ENCODE assay signal across 6 cellular contexts in the genomic region with DNA sequence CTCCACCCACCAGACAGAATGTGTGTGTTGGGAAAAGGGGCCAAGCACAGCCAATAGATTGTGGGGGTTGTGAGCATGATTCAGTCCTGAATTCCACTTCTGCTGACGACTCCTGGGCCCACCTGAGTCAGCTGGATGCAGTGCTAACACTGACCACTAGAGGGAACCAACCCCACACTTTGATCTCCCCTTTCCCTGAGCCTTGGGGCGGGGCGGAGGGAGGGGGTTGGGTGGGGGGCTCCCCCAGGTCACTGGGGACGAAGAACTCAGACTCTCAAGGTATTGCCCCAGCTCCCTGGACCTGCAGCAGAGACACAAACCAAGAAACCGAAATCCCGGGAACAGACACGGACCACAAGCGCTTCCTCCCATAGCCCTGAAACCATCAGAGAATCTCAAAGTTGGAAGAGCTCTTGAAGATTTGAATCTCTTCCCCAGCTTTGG. TPM values are rescaled to one million over a fixed set of nuclear protein-coding genes. Genes with fewer than 3 reads are reported as not detected.
DNase-seq lines count a peak whose midpoint lies in the region; ATAC-seq, FAIRE-seq and TF ChIP-seq lines count a peak whose summit lies in the region.

No MANE protein-coding gene starts in this region.

- ATAC-seq in SK-N-SH treated with all-trans-retinoic acid at 6 μM for 48 hours (peak; percentile 79), HG03135 (IDR thresholded peaks at IDR 0.05; ENCODE audit: unreplicated experiment) (no peak), HG03469 (IDR thresholded peaks at IDR 0.05; ENCODE audit: unreplicated experiment) (no peak)

- DNase-seq in GM12891 (ENCODE audit: insufficient read length, low spot score) (no peak), posterior vena cava (ENCODE audit: low spot score) (peak; percentile 76)
- peak; percentile 44 for DNase-seq in central memory CD4-positive, alpha-beta T cell

- intact Hi-C loops in posterior vena cava (cut with DNase I) = loop anchor here in 1 of 2 donors (10.0 kb wide), 2 partner anchors 113 to 223 kb away; partner anchors contain the start of genes ERN1 and ICAM2

- no peak for TF ChIP-seq POLR2A in GM12891 (IDR thresholded peaks at IDR 0.05; ENCODE audit: low read depth, low read length)

- FAIRE-seq in GM12891 (lab: Jason Lieb, UNC) = peak; percentile 45

TF ChIP-seq in GM12891, 5 proteins besides CTCF, POLR2A, EP300 and RAD21:
- TF ChIP-seq SPI1 (IDR thresholded peaks at IDR 0.05; ENCODE audit: low read depth, low read length) (no peak), POU2F2 (IDR thresholded peaks at IDR 0.05; ENCODE audit: low read depth, low read length) (no peak), PAX5 (IDR thresholded peaks at IDR 0.05; ENCODE audit: insufficient read depth, low read length, severe bottlenecking) (no peak), POLR2AphosphoS5 (IDR thresholded peaks at IDR 0.05; ENCODE audit: low read depth, low read length) (no peak), TAF1 (IDR thresholded peaks at IDR 0.05; ENCODE audit: low read depth, low read length) (no peak)

TF ChIP-seq in SK-N-SH treated with all-trans-retinoic acid at 6 μM for 48 hours, 23 proteins besides CTCF, POLR2A, EP300 and RAD21:
- TF ChIP-seq ARNTL (CRISPR knock-in tag; IDR thresholded peaks at IDR 0.05; ENCODE audit: borderline replicate concordance, low read depth) (no peak), ISL1 (CRISPR knock-in tag; IDR thresholded peaks at IDR 0.05) (no peak), TCF4 (CRISPR knock-in tag; IDR thresholded peaks at IDR 0.05; ENCODE audit: borderline replicate concordance) (no peak), OSR1 (CRISPR knock-in tag; IDR thresholded peaks at IDR 0.05) (no peak), POU6F1 (CRISPR knock-in tag; IDR thresholded peaks at IDR 0.05; ENCODE audit: borderline replicate concordance, low read depth) (no peak)

RNA-seq across cellular contexts. Expression of gene CSHL1, which starts 0.6 kb away (rescaled TPM):
- not detected for polyA plus RNA-seq in GM12891 (2012; ENCODE audit: low read depth, missing spikeins)
- total RNA-seq in posterior vena cava = not detected

RNA-seq across cellular contexts. Expression of gene GH1, which starts 7.0 kb away (rescaled TPM):
- polyA plus RNA-seq in GM12891 (2012; ENCODE audit: low read depth, missing spikeins) = 0.17 TPM
- not detected for total RNA-seq in posterior vena cava

RNA-seq across cellular contexts. Expression of gene CSH1, which starts 15.3 kb away (rescaled TPM):
- not detected for polyA plus RNA-seq in GM12891 (2012; ENCODE audit: low read depth, missing spikeins)
- total RNA-seq in posterior vena cava = not detected

RNA-seq across cellular contexts. Expression of gene CD79B, which starts 20.5 kb away (rescaled TPM):
- 62.7 TPM for polyA plus RNA-seq in GM12891 (2012; ENCODE audit: low read depth, missing spikeins)
- total RNA-seq in posterior vena cava = 1 to 10 TPM; 5.1 to 5.5 TPM

RNA-seq across cellular contexts. Expression of gene GH2, which starts 29.9 kb away (rescaled TPM):
- polyA plus RNA-seq in GM12891 (2012; ENCODE audit: low read depth, missing spikeins) = not detected
- total RNA-seq in posterior vena cava = not detected
